ENCODE assay signal across 15 cellular contexts in genomic region chr20:32752458-32753250, GRCh38. TPM values are rescaled to one million over a fixed set of nuclear protein-coding genes. Genes with fewer than 3 reads are reported as not detected.
DNase-seq lines count a peak whose midpoint lies in the region; ATAC-seq and TF ChIP-seq lines count a peak whose summit lies in the region.
"Had no signal": no experiment of that assay in that cellular context is flagged by ENCODE, and none has a peak within 500 bp of the region (broad histone marks: within the 10 kb centered on the region; RNA-seq: fewer than 3 reads in every experiment).

No MANE protein-coding gene starts in this region.

- H3K9ac ChIP-seq in smooth muscle cell (ENCODE audit: low read depth), result no peak overlapping the region

- H3K36me3 ChIP-seq in OCI-LY7 (ENCODE audit: insufficient read depth, low read length) (no peaks in the 10 kb centered on the region), smooth muscle cell (ENCODE audit: low read depth) (no peaks in the 10 kb centered on the region)

- no peaks in the 10 kb centered on the region for H3K9me3 Mint-ChIP-seq in activated naive CD4-positive, alpha-beta T cell treated with anti-CD3 and anti-CD28 coated beads for 36 hours
- no peaks in the 10 kb centered on the region for H3K9me3 Mint-ChIP-seq in activated naive CD4-positive, alpha-beta T cell treated with anti-CD3 and anti-CD28 coated beads, Interleukin-2, amount 10 ng/mL, durations not matched to agents 7 days and 5 days
- H3K9me3 Mint-ChIP-seq in nephron progenitor cell, result no peaks in the 10 kb centered on the region
- H3K9me3 Mint-ChIP-seq: activated T-helper 2 cell treated with anti-CD3 and anti-CD28 coated beads, Interferon-gamma antibody, Interleukin-2, Interleukin-4, amounts not matched to agents 10 μg/mL and 5 μg/mL and 100 μg/mL, durations not matched to agents 14 hours and 24 hours and 36 hours had no signal

- H3K4me2 ChIP-seq in OCI-LY7 (ENCODE audit: low read length) (no peak overlapping the region), smooth muscle cell (peak overlapping the region; percentile 35)

- 40% methylated on average over 10 of the region's 10 CpGs for WGBS in smooth muscle cell (ENCODE audit: low lambda C conversion rate)

- POLR2A ChIA-PET in OCI-LY7 (lab: Charles Lee), result interaction anchor here (0.5 to 1.1 kb wide), 2 partner anchors 11 to 41 kb away, joined by 3 to 7 read pairs; no protein-coding TSS in a partner anchor

- H3K27me3 ChIP-seq in smooth muscle cell (ENCODE audit: low read depth), result no peaks in the 10 kb centered on the region

- H3K79me2 ChIP-seq in OCI-LY7 (ENCODE audit: insufficient read depth, low read depth, low read length) (no peaks in the 10 kb centered on the region), smooth muscle cell (ENCODE audit: low read depth) (no peaks in the 10 kb centered on the region)

- H3K27ac Mint-ChIP-seq in activated naive CD4-positive, alpha-beta T cell treated with anti-CD3 and anti-CD28 coated beads for 36 hours, result no peak overlapping the region
- no peak overlapping the region for H3K27ac Mint-ChIP-seq in activated naive CD4-positive, alpha-beta T cell treated with anti-CD3 and anti-CD28 coated beads, Interleukin-2, amount 10 ng/mL, durations not matched to agents 7 days and 5 days
- H3K27ac Mint-ChIP-seq in nephron progenitor cell, result no peak overlapping the region
- H3K27ac Mint-ChIP-seq: activated T-helper 2 cell treated with anti-CD3 and anti-CD28 coated beads, Interferon-gamma antibody, Interleukin-2, Interleukin-4, amounts not matched to agents 10 μg/mL and 5 μg/mL and 100 μg/mL, durations not matched to agents 14 hours and 24 hours and 36 hours; T-helper 17 cell had no signal

- no peaks in the 10 kb centered on the region for H4K20me1 ChIP-seq in OCI-LY7 (ENCODE audit: insufficient read depth, low read length)
- H4K20me1 ChIP-seq in smooth muscle cell (ENCODE audit: low read depth), result no peaks in the 10 kb centered on the region

- H3K9me2 ChIP-seq in OCI-LY7 (ENCODE audit: insufficient read depth, low read length), result no peaks in the 10 kb centered on the region

- H3K4me3 Mint-ChIP-seq in activated naive CD4-positive, alpha-beta T cell treated with anti-CD3 and anti-CD28 coated beads for 36 hours, result no peak overlapping the region
- H3K4me3 Mint-ChIP-seq in activated naive CD4-positive, alpha-beta T cell treated with anti-CD3 and anti-CD28 coated beads, Interleukin-2, amount 10 ng/mL, durations not matched to agents 7 days and 5 days, result no peak overlapping the region
- no peak overlapping the region for H3K4me3 Mint-ChIP-seq in nephron progenitor cell
- H3K4me3 Mint-ChIP-seq: immature natural killer cell, T-helper 17 cell had no signal

- no peaks in the 10 kb centered on the region for H3K36me3 Mint-ChIP-seq in activated naive CD4-positive, alpha-beta T cell treated with anti-CD3 and anti-CD28 coated beads for 36 hours (ENCODE audit: low read depth)
- no peaks in the 10 kb centered on the region for H3K36me3 Mint-ChIP-seq in activated naive CD4-positive, alpha-beta T cell treated with anti-CD3 and anti-CD28 coated beads, Interleukin-2, amount 10 ng/mL, durations not matched to agents 7 days and 5 days
- no peaks in the 10 kb centered on the region for H3K36me3 Mint-ChIP-seq in nephron progenitor cell (ENCODE audit: low read depth)
- H3K36me3 Mint-ChIP-seq: immature natural killer cell had no signal

- intact Hi-C loops in activated naive CD4-positive, alpha-beta T cell treated with anti-CD3 and anti-CD28 coated beads for 36 hours (cut with micrococcal nuclease), result no loop called here
- intact Hi-C loops in OCI-LY7 (cut with micrococcal nuclease; ENCODE audit: unreplicated experiment), result no loop called here

- BruUV-seq in OCI-LY7 (replicated peaks; lab: Mats Ljungman, UMichigan), result no TSS peak

- H3K4me1 Mint-ChIP-seq in activated naive CD4-positive, alpha-beta T cell treated with anti-CD3 and anti-CD28 coated beads for 36 hours (ENCODE audit: low read depth), result peaks cover 6% of the 10 kb centered on the region
- no peaks in the 10 kb centered on the region for H3K4me1 Mint-ChIP-seq in activated naive CD4-positive, alpha-beta T cell treated with anti-CD3 and anti-CD28 coated beads, Interleukin-2, amount 10 ng/mL, durations not matched to agents 7 days and 5 days
- H3K4me1 Mint-ChIP-seq in nephron progenitor cell, result peaks cover 24% of the 10 kb centered on the region
- H3K4me1 Mint-ChIP-seq: immature natural killer cell had no signal

- CTCF ChIA-PET in activated naive CD4-positive, alpha-beta T cell treated with anti-CD3 and anti-CD28 coated beads for 36 hours (lab: Charles Lee), result interaction anchor here (0.8 to 1.7 kb wide), 3 partner anchors 11 to 37 kb away, joined by 3 to 4 read pairs (median 3); no protein-coding TSS in a partner anchor
- CTCF ChIA-PET in activated naive CD4-positive, alpha-beta T cell treated with anti-CD3 and anti-CD28 coated beads, Interleukin-2, amount 10 ng/mL, durations not matched to agents 7 days and 5 days (lab: Charles Lee), result no interaction called here
- CTCF ChIA-PET in OCI-LY7 (lab: Charles Lee; ENCODE audit: unreplicated experiment), result no interaction called here

- H3K4me3 ChIP-seq in OCI-LY7 (ENCODE audit: low read depth, low read length, poor library complexity, severe bottlenecking), result no peak overlapping the region
- no peak overlapping the region for H3K4me3 ChIP-seq in epithelial cell of esophagus (ENCODE audit: low read length)
- H3K4me3 ChIP-seq in smooth muscle cell, result no peak overlapping the region

- 0 out of 2 replicates have a peak overlapping the region, but pooled peaks have one; percentile 6 for H2AFZ ChIP-seq in OCI-LY7 (ENCODE audit: low read length)
- no peak overlapping the region for H2AFZ ChIP-seq in smooth muscle cell (ENCODE audit: low read depth)

- no peak for ATAC-seq in HG02981 (IDR thresholded peaks at IDR 0.05; ENCODE audit: unreplicated experiment)
- ATAC-seq: T-helper 17 cell had no signal

- peaks cover 8% of the 10 kb centered on the region for H3F3A ChIP-seq in smooth muscle cell (ENCODE audit: low read depth)

- no peak overlapping the region for H3K27ac ChIP-seq in OCI-LY7 (ENCODE audit: low read depth, low read length, poor library complexity, severe bottlenecking)
- H3K27ac ChIP-seq in smooth muscle cell (ENCODE audit: low read depth), result peak overlapping the region; percentile 40

- H3K4me1 ChIP-seq in OCI-LY7 (ENCODE audit: insufficient read depth, low read length, poor library complexity, severe bottlenecking), result no peaks in the 10 kb centered on the region
- H3K4me1 ChIP-seq in smooth muscle cell (ENCODE audit: low read depth), result peaks cover 15% of the 10 kb centered on the region

- TF ChIP-seq CTCF in OCI-LY7 (conservative IDR thresholded peaks at IDR 0.05; ENCODE audit: low read length) (no peak), epithelial cell of esophagus (IDR thresholded peaks at IDR 0.05; ENCODE audit: insufficient read depth, low read depth, low read length, missing control alignments) (no peak), smooth muscle cell (IDR thresholded peaks at IDR 0.05; ENCODE audit: borderline replicate concordance, insufficient read depth, poor library complexity, severe bottlenecking) (no peak), nephron progenitor cell (IDR thresholded peaks at IDR 0.05) (no peak)

- peak; percentile 23 for DNase-seq in activated naive CD4-positive, alpha-beta T cell treated with anti-CD3 and anti-CD28 coated beads for 36 hours
- DNase-seq in activated naive CD4-positive, alpha-beta T cell treated with anti-CD3 and anti-CD28 coated beads, Interleukin-2, amount 10 ng/mL, durations not matched to agents 7 days and 5 days, result no peak
- DNase-seq in OCI-LY7 (ENCODE audit: low spot score) (no peak), epithelial cell of esophagus (ENCODE audit: low read depth) (peak; percentile 82), smooth muscle cell (lab: John Stamatoyannopoulos, UW; ENCODE audit: unreplicated experiment) (no peak), pons (ENCODE audit: low spot score) (no peak), nephron progenitor cell (no peak)
- DNase-seq: dermis blood vessel endothelial cell; immature natural killer cell; KBM-7; NCI-H526 treated with DMSO at 0.1 percent for 48 hours; stimulated activated CD4-positive, alpha-beta T cell treated with anti-CD3 and anti-CD28 coated beads, Interleukin-12 subunit alpha, Interleukin-12 subunit beta, amount 100 ng/mL, for 4 hours; T-helper 17 cell had no signal

- no peaks in the 10 kb centered on the region for H3K27me3 Mint-ChIP-seq in activated naive CD4-positive, alpha-beta T cell treated with anti-CD3 and anti-CD28 coated beads for 36 hours (ENCODE audit: low read depth)
- H3K27me3 Mint-ChIP-seq in activated naive CD4-positive, alpha-beta T cell treated with anti-CD3 and anti-CD28 coated beads, Interleukin-2, amount 10 ng/mL, durations not matched to agents 7 days and 5 days, result no peaks in the 10 kb centered on the region
- H3K27me3 Mint-ChIP-seq in nephron progenitor cell (ENCODE audit: low read depth, poor library complexity), result peaks cover 9% of the 10 kb centered on the region
- H3K27me3 Mint-ChIP-seq: T-helper 17 cell had no signal

- H3K9me3 ChIP-seq in OCI-LY7 (ENCODE audit: low read length) (no peaks in the 10 kb centered on the region), smooth muscle cell (replicated peaks; ENCODE audit: low read depth) (no peaks in the 10 kb centered on the region)

RNA-seq across cellular contexts. Expression of gene COMMD7, which starts 9.4 kb away (rescaled TPM):
- 10 to 100 TPM; 33.8 to 36.6 TPM for total RNA-seq in activated naive CD4-positive, alpha-beta T cell treated with anti-CD3 and anti-CD28 coated beads for 36 hours
- 20.3 and 22.2 TPM in 2 replicates for total RNA-seq in OCI-LY7 (2014; rRNA removed; shearing (Covaris generic))
- total RNA-seq in OCI-LY7 (2022) (20.5 and 25.2 TPM in 2 replicates), smooth muscle cell (29.2 and 35.4 TPM in 2 replicates)
- polyA plus RNA-seq in smooth muscle cell, result 57.6 and 62.8 TPM in 2 replicates

RNA-seq across cellular contexts. Expression of gene DNMT3B, which starts 9.5 kb away (rescaled TPM):
- 1 to 10 TPM; 2.0 to 2.2 TPM for total RNA-seq in activated naive CD4-positive, alpha-beta T cell treated with anti-CD3 and anti-CD28 coated beads for 36 hours
- total RNA-seq in OCI-LY7 (2014; rRNA removed; shearing (Covaris generic)), result 11.4 and 12.1 TPM in 2 replicates
- 13.8 and 18.1 TPM in 2 replicates for total RNA-seq in OCI-LY7 (2022)
- total RNA-seq in smooth muscle cell, result 2.9 and 3.5 TPM in 2 replicates
- polyA plus RNA-seq in smooth muscle cell, result 0.79 and 2.9 TPM in 2 replicates

Comparison
In these comparisons a context has a peak if more than half of its experiments do, and no peak if none do; other contexts are left out.
1. DNase-seq: peak in activated naive CD4-positive, alpha-beta T cell treated with anti-CD3 and anti-CD28 coated beads for 36 hours (single experiment) and epithelial cell of esophagus (single experiment); none in activated naive CD4-positive, alpha-beta T cell treated with anti-CD3 and anti-CD28 coated beads, Interleukin-2, amount 10 ng/mL, durations not matched to agents 7 days and 5 days (single experiment), OCI-LY7 (single experiment), smooth muscle cell (single experiment), pons (single experiment) and nephron progenitor cell (single experiment).